ENCODE assay signal across 1 cellular context in the genomic region with DNA sequence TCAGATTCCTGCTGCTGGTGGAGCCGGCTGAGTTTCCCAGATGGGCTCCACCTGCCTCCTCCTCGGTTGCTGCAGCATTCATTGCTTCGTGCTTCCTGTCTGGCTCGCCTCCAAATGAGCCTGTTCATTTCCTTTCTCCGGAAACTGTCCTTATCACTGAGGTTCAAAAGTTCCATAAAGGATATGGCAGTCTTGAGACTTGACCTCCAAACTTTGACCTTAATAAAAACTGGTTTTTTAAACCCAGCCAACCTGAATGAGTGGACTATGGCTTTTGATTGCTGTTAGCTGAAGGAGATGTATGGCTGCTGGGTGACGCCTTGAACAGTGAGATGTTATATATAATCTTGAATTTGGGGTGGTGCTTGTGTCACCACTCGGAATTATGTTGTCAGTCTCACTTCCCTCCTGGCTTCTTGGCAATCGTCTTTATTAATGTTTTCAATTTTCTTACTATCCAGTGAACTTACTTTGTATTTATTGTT.
TF ChIP-seq lines count a peak whose summit lies in the region.

No MANE protein-coding gene starts in this region.

TF ChIP-seq in HepG2, 621 proteins besides CTCF, POLR2A, EP300 and RAD21 (continued from another document and continues in another):
- TF ChIP-seq, protein P1, sequence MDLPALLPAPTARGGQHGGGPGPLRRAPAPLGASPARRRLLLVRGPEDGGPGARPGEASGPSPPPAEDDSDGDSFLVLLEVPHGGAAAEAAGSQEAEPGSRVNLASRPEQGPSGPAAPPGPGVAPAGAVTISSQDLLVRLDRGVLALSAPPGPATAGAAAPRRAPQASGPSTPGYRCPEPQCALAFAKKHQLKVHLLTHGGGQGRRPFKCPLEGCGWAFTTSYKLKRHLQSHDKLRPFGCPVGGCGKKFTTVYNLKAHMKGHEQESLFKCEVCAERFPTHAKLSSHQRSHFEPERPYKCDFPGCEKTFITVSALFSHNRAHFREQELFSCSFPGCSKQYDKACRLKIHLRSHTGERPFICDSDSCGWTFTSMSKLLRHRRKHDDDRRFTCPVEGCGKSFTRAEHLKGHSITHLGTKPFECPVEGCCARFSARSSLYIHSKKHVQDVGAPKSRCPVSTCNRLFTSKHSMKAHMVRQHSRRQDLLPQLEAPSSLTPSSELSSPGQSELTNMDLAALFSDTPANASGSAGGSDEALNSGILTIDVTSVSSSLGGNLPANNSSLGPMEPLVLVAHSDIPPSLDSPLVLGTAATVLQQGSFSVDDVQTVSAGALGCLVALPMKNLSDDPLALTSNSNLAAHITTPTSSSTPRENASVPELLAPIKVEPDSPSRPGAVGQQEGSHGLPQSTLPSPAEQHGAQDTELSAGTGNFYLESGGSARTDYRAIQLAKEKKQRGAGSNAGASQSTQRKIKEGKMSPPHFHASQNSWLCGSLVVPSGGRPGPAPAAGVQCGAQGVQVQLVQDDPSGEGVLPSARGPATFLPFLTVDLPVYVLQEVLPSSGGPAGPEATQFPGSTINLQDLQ (CRISPR knock-in tag; IDR thresholded peaks at IDR 0.05) = no peak
- TF ChIP-seq CEBPG (CRISPR knock-in tag; IDR thresholded peaks at IDR 0.05) = peak; percentile 41; the same call in 1 of the 2 replicates
- TF ChIP-seq, protein P2, sequence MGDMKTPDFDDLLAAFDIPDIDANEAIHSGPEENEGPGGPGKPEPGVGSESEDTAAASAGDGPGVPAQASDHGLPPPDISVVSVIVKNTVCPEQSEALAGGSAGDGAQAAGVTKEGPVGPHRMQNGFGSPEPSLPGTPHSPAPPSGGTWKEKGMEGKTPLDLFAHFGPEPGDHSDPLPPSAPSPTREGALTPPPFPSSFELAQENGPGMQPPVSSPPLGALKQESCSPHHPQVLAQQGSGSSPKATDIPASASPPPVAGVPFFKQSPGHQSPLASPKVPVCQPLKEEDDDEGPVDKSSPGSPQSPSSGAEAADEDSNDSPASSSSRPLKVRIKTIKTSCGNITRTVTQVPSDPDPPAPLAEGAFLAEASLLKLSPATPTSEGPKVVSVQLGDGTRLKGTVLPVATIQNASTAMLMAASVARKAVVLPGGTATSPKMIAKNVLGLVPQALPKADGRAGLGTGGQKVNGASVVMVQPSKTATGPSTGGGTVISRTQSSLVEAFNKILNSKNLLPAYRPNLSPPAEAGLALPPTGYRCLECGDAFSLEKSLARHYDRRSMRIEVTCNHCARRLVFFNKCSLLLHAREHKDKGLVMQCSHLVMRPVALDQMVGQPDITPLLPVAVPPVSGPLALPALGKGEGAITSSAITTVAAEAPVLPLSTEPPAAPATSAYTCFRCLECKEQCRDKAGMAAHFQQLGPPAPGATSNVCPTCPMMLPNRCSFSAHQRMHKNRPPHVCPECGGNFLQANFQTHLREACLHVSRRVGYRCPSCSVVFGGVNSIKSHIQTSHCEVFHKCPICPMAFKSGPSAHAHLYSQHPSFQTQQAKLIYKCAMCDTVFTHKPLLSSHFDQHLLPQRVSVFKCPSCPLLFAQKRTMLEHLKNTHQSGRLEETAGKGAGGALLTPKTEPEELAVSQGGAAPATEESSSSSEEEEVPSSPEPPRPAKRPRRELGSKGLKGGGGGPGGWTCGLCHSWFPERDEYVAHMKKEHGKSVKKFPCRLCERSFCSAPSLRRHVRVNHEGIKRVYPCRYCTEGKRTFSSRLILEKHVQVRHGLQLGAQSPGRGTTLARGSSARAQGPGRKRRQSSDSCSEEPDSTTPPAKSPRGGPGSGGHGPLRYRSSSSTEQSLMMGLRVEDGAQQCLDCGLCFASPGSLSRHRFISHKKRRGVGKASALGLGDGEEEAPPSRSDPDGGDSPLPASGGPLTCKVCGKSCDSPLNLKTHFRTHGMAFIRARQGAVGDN (CRISPR knock-in tag; IDR thresholded peaks at IDR 0.05) = peak; percentile 66
- TF ChIP-seq, protein P3, sequence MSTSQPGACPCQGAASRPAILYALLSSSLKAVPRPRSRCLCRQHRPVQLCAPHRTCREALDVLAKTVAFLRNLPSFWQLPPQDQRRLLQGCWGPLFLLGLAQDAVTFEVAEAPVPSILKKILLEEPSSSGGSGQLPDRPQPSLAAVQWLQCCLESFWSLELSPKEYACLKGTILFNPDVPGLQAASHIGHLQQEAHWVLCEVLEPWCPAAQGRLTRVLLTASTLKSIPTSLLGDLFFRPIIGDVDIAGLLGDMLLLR (CRISPR knock-in tag; IDR thresholded peaks at IDR 0.05) = no peak
- no peak for TF ChIP-seq SMC3 (IDR thresholded peaks at IDR 0.05; ENCODE audit: low read length)
- no peak for TF ChIP-seq ZNF598 (CRISPR knock-in tag; IDR thresholded peaks at IDR 0.05; ENCODE audit: borderline replicate concordance)
- TF ChIP-seq, protein P4, sequence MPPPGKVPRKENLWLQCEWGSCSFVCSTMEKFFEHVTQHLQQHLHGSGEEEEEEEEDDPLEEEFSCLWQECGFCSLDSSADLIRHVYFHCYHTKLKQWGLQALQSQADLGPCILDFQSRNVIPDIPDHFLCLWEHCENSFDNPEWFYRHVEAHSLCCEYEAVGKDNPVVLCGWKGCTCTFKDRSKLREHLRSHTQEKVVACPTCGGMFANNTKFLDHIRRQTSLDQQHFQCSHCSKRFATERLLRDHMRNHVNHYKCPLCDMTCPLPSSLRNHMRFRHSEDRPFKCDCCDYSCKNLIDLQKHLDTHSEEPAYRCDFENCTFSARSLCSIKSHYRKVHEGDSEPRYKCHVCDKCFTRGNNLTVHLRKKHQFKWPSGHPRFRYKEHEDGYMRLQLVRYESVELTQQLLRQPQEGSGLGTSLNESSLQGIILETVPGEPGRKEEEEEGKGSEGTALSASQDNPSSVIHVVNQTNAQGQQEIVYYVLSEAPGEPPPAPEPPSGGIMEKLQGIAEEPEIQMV (CRISPR knock-in tag; IDR thresholded peaks at IDR 0.05; ENCODE audit: low read depth) = no peak
- TF ChIP-seq, protein P5, sequence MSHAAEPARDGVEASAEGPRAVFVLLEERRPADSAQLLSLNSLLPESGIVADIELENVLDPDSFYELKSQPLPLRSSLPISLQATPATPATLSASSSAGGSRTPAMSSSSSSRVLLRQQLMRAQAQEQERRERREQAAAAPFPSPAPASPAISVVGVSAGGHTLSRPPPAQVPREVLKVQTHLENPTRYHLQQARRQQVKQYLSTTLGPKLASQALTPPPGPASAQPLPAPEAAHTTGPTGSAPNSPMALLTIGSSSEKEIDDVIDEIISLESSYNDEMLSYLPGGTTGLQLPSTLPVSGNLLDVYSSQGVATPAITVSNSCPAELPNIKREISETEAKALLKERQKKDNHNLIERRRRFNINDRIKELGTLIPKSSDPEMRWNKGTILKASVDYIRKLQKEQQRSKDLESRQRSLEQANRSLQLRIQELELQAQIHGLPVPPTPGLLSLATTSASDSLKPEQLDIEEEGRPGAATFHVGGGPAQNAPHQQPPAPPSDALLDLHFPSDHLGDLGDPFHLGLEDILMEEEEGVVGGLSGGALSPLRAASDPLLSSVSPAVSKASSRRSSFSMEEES (CRISPR knock-in tag; IDR thresholded peaks at IDR 0.05) = peak; percentile 30; the same call in 1 of the 2 replicates
- TF ChIP-seq, protein P6, sequence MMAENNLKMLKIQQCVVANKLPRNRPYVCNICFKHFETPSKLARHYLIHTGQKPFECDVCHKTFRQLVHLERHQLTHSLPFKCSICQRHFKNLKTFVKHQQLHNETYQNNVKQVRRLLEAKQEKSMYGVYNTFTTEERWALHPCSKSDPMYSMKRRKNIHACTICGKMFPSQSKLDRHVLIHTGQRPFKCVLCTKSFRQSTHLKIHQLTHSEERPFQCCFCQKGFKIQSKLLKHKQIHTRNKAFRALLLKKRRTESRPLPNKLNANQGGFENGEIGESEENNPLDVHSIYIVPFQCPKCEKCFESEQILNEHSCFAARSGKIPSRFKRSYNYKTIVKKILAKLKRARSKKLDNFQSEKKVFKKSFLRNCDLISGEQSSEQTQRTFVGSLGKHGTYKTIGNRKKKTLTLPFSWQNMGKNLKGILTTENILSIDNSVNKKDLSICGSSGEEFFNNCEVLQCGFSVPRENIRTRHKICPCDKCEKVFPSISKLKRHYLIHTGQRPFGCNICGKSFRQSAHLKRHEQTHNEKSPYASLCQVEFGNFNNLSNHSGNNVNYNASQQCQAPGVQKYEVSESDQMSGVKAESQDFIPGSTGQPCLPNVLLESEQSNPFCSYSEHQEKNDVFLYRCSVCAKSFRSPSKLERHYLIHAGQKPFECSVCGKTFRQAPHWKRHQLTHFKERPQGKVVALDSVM (CRISPR knock-in tag; IDR thresholded peaks at IDR 0.05) = no peak
- TF ChIP-seq NFE2L1 (CRISPR knock-in tag; IDR thresholded peaks at IDR 0.05; ENCODE audit: borderline replicate concordance) = no peak
- TF ChIP-seq, protein P7, sequence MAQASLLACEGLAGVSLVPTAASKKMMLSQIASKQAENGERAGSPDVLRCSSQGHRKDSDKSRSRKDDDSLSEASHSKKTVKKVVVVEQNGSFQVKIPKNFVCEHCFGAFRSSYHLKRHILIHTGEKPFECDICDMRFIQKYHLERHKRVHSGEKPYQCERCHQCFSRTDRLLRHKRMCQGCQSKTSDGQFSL (CRISPR knock-in tag; IDR thresholded peaks at IDR 0.05) = no peak
- TF ChIP-seq NFRKB (IDR thresholded peaks at IDR 0.05) = no peak
- no peak for TF ChIP-seq NFATC3 (CRISPR knock-in tag; IDR thresholded peaks at IDR 0.05)
- no peak for TF ChIP-seq EED (CRISPR knock-in tag; IDR thresholded peaks at IDR 0.05)
- no peak for TF ChIP-seq JUNB (CRISPR knock-in tag; IDR thresholded peaks at IDR 0.05; ENCODE audit: borderline replicate concordance)
- no peak for TF ChIP-seq RBFOX2 (IDR thresholded peaks at IDR 0.05; ENCODE audit: low read depth, low read length)
- TF ChIP-seq ZNF816 (CRISPR knock-in tag; IDR thresholded peaks at IDR 0.05; ENCODE audit: borderline replicate concordance) = no peak
- no peak for TF ChIP-seq WIZ (CRISPR knock-in tag; IDR thresholded peaks at IDR 0.05)
- TF ChIP-seq, protein P8, sequence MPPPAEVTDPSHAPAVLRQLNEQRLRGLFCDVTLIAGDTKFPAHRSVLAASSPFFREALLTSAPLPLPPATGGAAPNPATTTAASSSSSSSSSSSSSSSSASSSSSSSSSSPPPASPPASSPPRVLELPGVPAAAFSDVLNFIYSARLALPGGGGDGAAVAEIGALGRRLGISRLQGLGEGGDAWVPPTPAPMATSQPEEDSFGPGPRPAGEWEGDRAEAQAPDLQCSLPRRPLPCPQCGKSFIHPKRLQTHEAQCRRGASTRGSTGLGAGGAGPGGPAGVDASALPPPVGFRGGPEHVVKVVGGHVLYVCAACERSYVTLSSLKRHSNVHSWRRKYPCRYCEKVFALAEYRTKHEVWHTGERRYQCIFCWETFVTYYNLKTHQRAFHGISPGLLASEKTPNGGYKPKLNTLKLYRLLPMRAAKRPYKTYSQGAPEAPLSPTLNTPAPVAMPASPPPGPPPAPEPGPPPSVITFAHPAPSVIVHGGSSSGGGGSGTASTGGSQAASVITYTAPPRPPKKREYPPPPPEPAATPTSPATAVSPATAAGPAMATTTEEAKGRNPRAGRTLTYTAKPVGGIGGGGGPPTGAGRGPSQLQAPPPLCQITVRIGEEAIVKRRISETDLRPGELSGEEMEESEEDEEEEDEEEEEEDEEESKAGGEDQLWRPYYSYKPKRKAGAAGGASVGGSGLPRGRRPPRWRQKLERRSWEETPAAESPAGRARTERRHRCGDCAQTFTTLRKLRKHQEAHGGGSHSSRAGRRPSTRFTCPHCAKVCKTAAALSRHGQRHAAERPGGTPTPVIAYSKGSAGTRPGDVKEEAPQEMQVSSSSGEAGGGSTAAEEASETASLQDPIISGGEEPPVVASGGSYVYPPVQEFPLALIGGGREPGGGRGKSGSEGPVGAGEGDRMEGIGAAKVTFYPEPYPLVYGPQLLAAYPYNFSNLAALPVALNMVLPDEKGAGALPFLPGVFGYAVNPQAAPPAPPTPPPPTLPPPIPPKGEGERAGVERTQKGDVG (CRISPR knock-in tag; IDR thresholded peaks at IDR 0.05; ENCODE audit: borderline replicate concordance) = no peak
- TF ChIP-seq ZNF430 (CRISPR knock-in tag; IDR thresholded peaks at IDR 0.05) = no peak
- no peak for TF ChIP-seq SOX6 (IDR thresholded peaks at IDR 0.05)
- peak; percentile 41 for TF ChIP-seq SOX6 (CRISPR knock-in tag; IDR thresholded peaks at IDR 0.05)
- no peak for TF ChIP-seq ZNF460 (CRISPR knock-in tag; IDR thresholded peaks at IDR 0.05; ENCODE audit: borderline replicate concordance)
- TF ChIP-seq, protein P9, sequence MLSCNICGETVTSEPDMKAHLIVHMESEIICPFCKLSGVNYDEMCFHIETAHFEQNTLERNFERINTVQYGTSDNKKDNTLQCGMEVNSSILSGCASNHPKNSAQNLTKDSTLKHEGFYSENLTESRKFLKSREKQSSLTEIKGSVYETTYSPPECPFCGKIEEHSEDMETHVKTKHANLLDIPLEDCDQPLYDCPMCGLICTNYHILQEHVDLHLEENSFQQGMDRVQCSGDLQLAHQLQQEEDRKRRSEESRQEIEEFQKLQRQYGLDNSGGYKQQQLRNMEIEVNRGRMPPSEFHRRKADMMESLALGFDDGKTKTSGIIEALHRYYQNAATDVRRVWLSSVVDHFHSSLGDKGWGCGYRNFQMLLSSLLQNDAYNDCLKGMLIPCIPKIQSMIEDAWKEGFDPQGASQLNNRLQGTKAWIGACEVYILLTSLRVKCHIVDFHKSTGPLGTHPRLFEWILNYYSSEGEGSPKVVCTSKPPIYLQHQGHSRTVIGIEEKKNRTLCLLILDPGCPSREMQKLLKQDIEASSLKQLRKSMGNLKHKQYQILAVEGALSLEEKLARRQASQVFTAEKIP (CRISPR knock-in tag; IDR thresholded peaks at IDR 0.05; ENCODE audit: borderline replicate concordance) = no peak
- TF ChIP-seq PHB2 (IDR thresholded peaks at IDR 0.05; ENCODE audit: partially characterized antibody) = no peak
- TF ChIP-seq, protein P10, sequence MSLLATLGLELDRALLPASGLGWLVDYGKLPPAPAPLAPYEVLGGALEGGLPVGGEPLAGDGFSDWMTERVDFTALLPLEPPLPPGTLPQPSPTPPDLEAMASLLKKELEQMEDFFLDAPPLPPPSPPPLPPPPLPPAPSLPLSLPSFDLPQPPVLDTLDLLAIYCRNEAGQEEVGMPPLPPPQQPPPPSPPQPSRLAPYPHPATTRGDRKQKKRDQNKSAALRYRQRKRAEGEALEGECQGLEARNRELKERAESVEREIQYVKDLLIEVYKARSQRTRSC (CRISPR knock-in tag; IDR thresholded peaks at IDR 0.05; ENCODE audit: low read depth) = no peak
- TF ChIP-seq HNRNPH1 (optimal IDR thresholded peaks at IDR 0.05; ENCODE audit: low read depth, low read length) = no peak
- TF ChIP-seq, protein P11, sequence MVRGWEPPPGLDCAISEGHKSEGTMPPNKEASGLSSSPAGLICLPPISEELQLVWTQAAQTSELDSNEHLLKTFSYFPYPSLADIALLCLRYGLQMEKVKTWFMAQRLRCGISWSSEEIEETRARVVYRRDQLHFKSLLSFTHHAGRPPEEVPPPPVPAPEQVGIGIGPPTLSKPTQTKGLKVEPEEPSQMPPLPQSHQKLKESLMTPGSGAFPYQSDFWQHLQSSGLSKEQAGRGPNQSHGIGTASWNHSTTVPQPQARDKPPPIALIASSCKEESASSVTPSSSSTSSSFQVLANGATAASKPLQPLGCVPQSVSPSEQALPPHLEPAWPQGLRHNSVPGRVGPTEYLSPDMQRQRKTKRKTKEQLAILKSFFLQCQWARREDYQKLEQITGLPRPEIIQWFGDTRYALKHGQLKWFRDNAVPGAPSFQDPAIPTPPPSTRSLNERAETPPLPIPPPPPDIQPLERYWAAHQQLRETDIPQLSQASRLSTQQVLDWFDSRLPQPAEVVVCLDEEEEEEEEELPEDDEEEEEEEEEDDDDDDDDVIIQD (CRISPR knock-in tag; IDR thresholded peaks at IDR 0.05; ENCODE audit: low read depth) = peak; percentile 93
- no peak for TF ChIP-seq ZNF12 (CRISPR knock-in tag; IDR thresholded peaks at IDR 0.05)
- TF ChIP-seq HNF4G (IDR thresholded peaks at IDR 0.05; ENCODE audit: borderline replicate concordance, low read depth, low read length) = no peak
- TF ChIP-seq HNF4G (CRISPR knock-in tag; IDR thresholded peaks at IDR 0.05; ENCODE audit: borderline replicate concordance, low read depth) = no peak; the same call in 1 of the 2 replicates
- TF ChIP-seq ATF1 (CRISPR knock-in tag; IDR thresholded peaks at IDR 0.05) = no peak
